31 cellular contexts compared by ENCODE assay signal in the genomic region with DNA sequence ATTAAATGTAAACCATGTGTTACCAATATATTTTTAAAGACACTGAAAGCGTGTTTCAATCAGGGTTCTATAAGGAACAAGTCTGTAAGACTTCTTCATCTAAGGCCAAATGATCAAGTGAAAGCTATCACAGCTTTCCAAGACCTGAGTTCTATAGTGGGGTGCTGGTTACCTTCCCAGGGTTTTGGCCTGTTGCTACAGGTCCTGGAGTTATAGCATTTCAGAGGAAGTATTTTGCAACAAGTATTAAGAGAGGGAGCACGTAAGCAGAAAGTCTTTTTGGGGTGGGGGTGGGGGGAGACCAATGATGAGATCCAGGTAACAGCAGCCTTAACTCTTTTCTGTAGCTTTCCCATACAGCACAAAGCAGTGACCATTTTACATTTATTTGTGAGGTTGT. TPM values are rescaled to one million over a fixed set of nuclear protein-coding genes. Genes with fewer than 3 reads are reported as not detected.
DNase-seq lines count a peak whose midpoint lies in the region; ATAC-seq, FAIRE-seq and TF ChIP-seq lines count a peak whose summit lies in the region.
"Had no signal": no experiment of that assay in that cellular context is flagged by ENCODE, and none has a peak within 500 bp of the region (broad histone marks: within the 10 kb centered on the region; RNA-seq: fewer than 3 reads in every experiment).

No MANE protein-coding gene starts in this region.

- H2AFZ ChIP-seq in GM23338: no peak overlapping the region
- H2AFZ ChIP-seq in keratinocyte (ENCODE audit: control insufficient read depth, low read length): no peak overlapping the region

- FAIRE-seq in keratinocyte (lab: Jason Lieb, UNC) (no peak), frontal cortex (lab: Jason Lieb, UNC) (no peak)
- FAIRE-seq: RCC 7860 had no signal

- H3K36me3 ChIP-seq in BLaER1 treated with 17β-estradiol and CSF1 and Interleukin-3, amounts not matched to agents 10 nM and 100 nM: peaks cover 0 to 49% (median 19%) of the 10 kb centered on the region in 11 experiments; a peak in 13 of 22 replicates
- no peaks in the 10 kb centered on the region for H3K36me3 ChIP-seq in GM23338 (ENCODE audit: insufficient read depth)
- H3K36me3 ChIP-seq in keratinocyte (ENCODE audit: control insufficient read depth in 2 of 2, extremely low read depth in 1 of 2, insufficient read depth in 2 of 2, low read length in 2 of 2): no peaks in the 10 kb centered on the region
- H3K36me3 ChIP-seq in left ventricle myocardium inferior: no peaks in the 10 kb centered on the region
- H3K36me3 ChIP-seq: tibial artery had no signal

- H3K9ac ChIP-seq in BLaER1 treated with 17β-estradiol and CSF1 and Interleukin-3, amounts not matched to agents 10 nM and 100 nM: peak overlapping the region in 8 of 11 experiments; percentile 19 to 54 (median 38); a peak in 10 of 22 replicates
- H3K9ac ChIP-seq in keratinocyte (ENCODE audit: control insufficient read depth, extremely low read depth, insufficient read depth, low read length): no peak overlapping the region

- intact Hi-C loops in activated B cell treated with CpG ODN at 0.5 μM for 24 hours (cut with micrococcal nuclease) (loop anchor here (1.0 kb wide), 1 partner anchor 8 kb away; no protein-coding TSS in a partner anchor), left ventricle myocardium inferior (cut with micrococcal nuclease) (no loop called here)

- H3K4me3 Mint-ChIP-seq in GM23338: no peak overlapping the region
- H3K4me3 Mint-ChIP-seq in activated B cell treated with CpG ODN at 0.5 μM for 24 hours: no peak overlapping the region
- H3K4me3 Mint-ChIP-seq: activated naive CD8-positive, alpha-beta T cell treated with anti-CD3 and anti-CD28 coated beads, Interleukin-2, amount 10 ng/mL, durations not matched to agents 7 days and 5 days; stimulated activated naive CD8-positive, alpha-beta T cell treated with anti-CD3 and anti-CD28 coated beads, Interleukin-15, amount 100 ng/mL, for 72 hours; T-helper 2 cell treated with Interferon-gamma antibody and Interleukin-4, amounts not matched to agents 5 μg/mL and 100 μg/mL, for 36 hours had no signal

- H3K27ac Mint-ChIP-seq in GM23338: peak overlapping the region; percentile 70
- peak overlapping the region; percentile 67 for H3K27ac Mint-ChIP-seq in activated B cell treated with CpG ODN at 0.5 μM for 24 hours
- H3K27ac Mint-ChIP-seq: activated naive CD8-positive, alpha-beta T cell treated with anti-CD3 and anti-CD28 coated beads, Interleukin-2, amount 10 ng/mL, durations not matched to agents 7 days and 5 days had no signal

- no peaks in the 10 kb centered on the region for H3K9me2 ChIP-seq in GM23338 (ENCODE audit: insufficient read depth)

- H3K9me3 Mint-ChIP-seq in GM23338: peaks cover 5% of the 10 kb centered on the region; the same call in 2 of the 3 replicates
- peaks cover 2% of the 10 kb centered on the region for H3K9me3 Mint-ChIP-seq in activated B cell treated with CpG ODN at 0.5 μM for 24 hours
- H3K9me3 Mint-ChIP-seq: stimulated activated naive CD8-positive, alpha-beta T cell treated with anti-CD3 and anti-CD28 coated beads, Interleukin-15, amount 100 ng/mL, for 72 hours had no signal

- peak overlapping the region in 10 of 11 experiments; percentile 37 to 69 (median 58); a peak in 17 of 22 replicates for H3K27ac ChIP-seq in BLaER1 treated with 17β-estradiol and CSF1 and Interleukin-3, amounts not matched to agents 10 nM and 100 nM
- H3K27ac ChIP-seq in GM23338 (ENCODE audit: low read depth) (no peak overlapping the region; the same call in 1 of the 2 replicates), keratinocyte (ENCODE audit: control insufficient read depth, insufficient read depth, low read length) (no peak overlapping the region), left ventricle myocardium inferior (replicated peaks) (no peak overlapping the region)
- H3K27ac ChIP-seq: C4-2B, tibial artery, VCaP had no signal

- H3F3A ChIP-seq in GM23338 (replicated peaks; ENCODE audit: low read depth): 0 out of 2 replicates have a peak, but pooled peaks cover 5% of the 10 kb centered on the region

- CTCF ChIA-PET in activated B cell treated with CpG ODN at 0.5 μM for 24 hours (lab: Charles Lee): interaction anchor here (1.3 kb wide), 1 partner anchor 37 kb away, joined by 3 read pairs; no protein-coding TSS in a partner anchor

- peaks cover 100% of the 10 kb centered on the region for H3K79me2 ChIP-seq in GM23338 (replicated peaks; ENCODE audit: insufficient read depth)
- no peaks in the 10 kb centered on the region for H3K79me2 ChIP-seq in keratinocyte (ENCODE audit: control insufficient read depth, insufficient read depth, low read length)

- dilution Hi-C loops in keratinocyte (cut with MboI; ENCODE audit: extremely low pct_ligation_motif_present, low sequenced_read_pairs): no loop called here

- H4K20me1 ChIP-seq in BLaER1 treated with 17β-estradiol and CSF1 and Interleukin-3, amounts not matched to agents 10 nM and 100 nM: peaks cover 0 to 62% (median 8%) of the 10 kb centered on the region in 11 experiments; a peak in 10 of 22 replicates
- H4K20me1 ChIP-seq in GM23338 (replicated peaks; ENCODE audit: insufficient read depth): peaks cover 32% of the 10 kb centered on the region
- no peaks in the 10 kb centered on the region for H4K20me1 ChIP-seq in keratinocyte (ENCODE audit: control insufficient read depth, extremely low read depth, insufficient read depth, low read length)

- peaks cover 7 to 38% (median 30%) of the 10 kb centered on the region in 11 experiments; a peak in 21 of 22 replicates for H3K9me3 ChIP-seq in BLaER1 treated with 17β-estradiol and CSF1 and Interleukin-3, amounts not matched to agents 10 nM and 100 nM (replicated peaks in 1 of 11)
- H3K9me3 ChIP-seq in keratinocyte (ENCODE audit: control insufficient read depth, low read depth, low read length): no peaks in the 10 kb centered on the region
- H3K9me3 ChIP-seq in left ventricle myocardium inferior (replicated peaks): no peaks in the 10 kb centered on the region
- H3K9me3 ChIP-seq: tibial artery had no signal

- H3K4me3 ChIP-seq in BLaER1 treated with 17β-estradiol and CSF1 and Interleukin-3, amounts not matched to agents 10 nM and 100 nM: peak overlapping the region in 2 of 10 experiments; percentile 31 to 33; a peak in 3 of 20 replicates
- H3K4me3 ChIP-seq in GM23338 (no peak overlapping the region), keratinocyte (ENCODE audit: control insufficient read depth in 2 of 3, extremely low read depth in 1 of 3, insufficient read depth in 2 of 3, low read depth in 1 of 3, low read length in 3 of 3) (no peak overlapping the region), left ventricle myocardium inferior (no peak overlapping the region)
- H3K4me3 ChIP-seq: tibial artery had no signal

- POLR2A ChIA-PET in activated B cell treated with CpG ODN at 0.5 μM for 24 hours (lab: Charles Lee): interaction anchor here (0.7 to 2.7 kb wide), 2 partner anchors 11 to 56 kb away, joined by 3 to 10 read pairs; no protein-coding TSS in a partner anchor

- H3K36me3 Mint-ChIP-seq in GM23338 (ENCODE audit: low read depth): peaks cover 47% of the 10 kb centered on the region
- peaks cover 9% of the 10 kb centered on the region for H3K36me3 Mint-ChIP-seq in activated B cell treated with CpG ODN at 0.5 μM for 24 hours (ENCODE audit: low read depth)

- peaks cover 38 to 64% (median 51%) of the 10 kb centered on the region in 10 experiments for H3K4me1 ChIP-seq in BLaER1 treated with 17β-estradiol and CSF1 and Interleukin-3, amounts not matched to agents 10 nM and 100 nM
- H3K4me1 ChIP-seq in GM23338 (ENCODE audit: insufficient read depth): peaks cover 63% of the 10 kb centered on the region
- peaks cover 8% of the 10 kb centered on the region for H3K4me1 ChIP-seq in keratinocyte (ENCODE audit: control insufficient read depth, extremely low read depth, insufficient read depth, low read length)
- H3K4me1 ChIP-seq in left ventricle myocardium inferior: peaks cover 48% of the 10 kb centered on the region

- no peaks in the 10 kb centered on the region for H3K27me3 ChIP-seq in BLaER1 treated with 17β-estradiol and CSF1 and Interleukin-3, amounts not matched to agents 10 nM and 100 nM
- H3K27me3 ChIP-seq in GM23338 (ENCODE audit: insufficient read depth) (no peaks in the 10 kb centered on the region), keratinocyte (ENCODE audit: control insufficient read depth, extremely low read depth, insufficient read depth, low read length) (no peaks in the 10 kb centered on the region), left ventricle myocardium inferior (ENCODE audit: low read depth) (no peaks in the 10 kb centered on the region)
- H3K27me3 ChIP-seq: tibial artery had no signal

- ATAC-seq in GM23338 (no peak), activated B cell treated with CpG ODN at 0.5 μM for 24 hours (ENCODE audit: low read depth) (no peak), HG03571 (IDR thresholded peaks at IDR 0.05; ENCODE audit: unreplicated experiment) (no peak)
- ATAC-seq: left ventricle myocardium superior; right cardiac atrium; stimulated activated naive CD8-positive, alpha-beta T cell treated with anti-CD3 and anti-CD28 coated beads, Interleukin-15, amount 100 ng/mL, for 72 hours had no signal

- H3K27me3 Mint-ChIP-seq in GM23338 (ENCODE audit: insufficient read depth, low read depth, poor library complexity): peaks cover 11% of the 10 kb centered on the region
- H3K27me3 Mint-ChIP-seq in activated B cell treated with CpG ODN at 0.5 μM for 24 hours: no peaks in the 10 kb centered on the region
- H3K27me3 Mint-ChIP-seq: activated naive CD8-positive, alpha-beta T cell treated with anti-CD3 and anti-CD28 coated beads, Interleukin-2, amount 10 ng/mL, durations not matched to agents 7 days and 5 days; stimulated activated naive CD8-positive, alpha-beta T cell treated with anti-CD3 and anti-CD28 coated beads, Interleukin-15, amount 100 ng/mL, for 72 hours had no signal

- no peak for TF ChIP-seq CTCF in GM23338 (conservative IDR thresholded peaks at IDR 0.05; ENCODE audit: low read depth in 2 of 2)
- TF ChIP-seq CTCF in activated B cell treated with CpG ODN at 0.5 μM for 24 hours (IDR thresholded peaks at IDR 0.05): no peak
- TF ChIP-seq CTCF in keratinocyte (optimal IDR thresholded peaks at IDR 0.05 in 1 of 3, IDR thresholded peaks at IDR 0.05 in 1 of 3, conservative IDR thresholded peaks at IDR 0.05 in 1 of 3; ENCODE audit: extremely low read depth in 1 of 3, insufficient read depth in 2 of 3, low read length in 3 of 3): no peak
- TF ChIP-seq CTCF in left ventricle myocardium inferior (IDR thresholded peaks at IDR 0.05; ENCODE audit: borderline replicate concordance): no peak

- DNase-seq in GM23338 (ENCODE audit: low spot score) (no peak), activated B cell treated with CpG ODN at 0.5 μM for 24 hours (no peak), keratinocyte (ENCODE audit: low read depth, low spot score) (no peak), frontal cortex (ENCODE audit: low spot score in 2 of 2) (no peak), left ventricle myocardium inferior (no peak)
- no peak for DNase-seq in activated CD4-positive, alpha-beta T cell treated with anti-CD3 and anti-CD28 coated beads, Interleukin-2, amount 50 U/mL, for 4 hours
- DNase-seq: ACHN; activated CD4-positive, alpha-beta T cell treated with anti-CD3 and anti-CD28 coated beads, Interleukin-2, amount 50 U/mL, for 1 hour; activated CD8-positive, alpha-beta memory T cell treated with anti-CD3 and anti-CD28 coated beads, Interleukin-2, amount 50 U/mL, for 4 hours; activated naive CD8-positive, alpha-beta T cell treated with anti-CD3 and anti-CD28 coated beads, Interleukin-2, amount 10 ng/mL, durations not matched to agents 7 days and 5 days; cerebellar nuclear complex; effector CD4-positive, alpha-beta T cell; EL; erythroblast; foreskin fibroblast; KBM-7; left ventricle myocardium superior; midbrain; NCI-H1436; NCI-H524 treated with DMSO at 0.1 percent for 48 hours; right cardiac atrium; stimulated activated CD4-positive, alpha-beta T cell treated with anti-CD3 and anti-CD28 coated beads, Interleukin-12 subunit alpha, Interleukin-12 subunit beta, amount 100 ng/mL, for 4 hours; stimulated activated CD4-positive, alpha-beta T cell treated with anti-CD3 and anti-CD28 coated beads, Interleukin-4, amount 100 ng/mL, for 4 hours; stimulated activated naive CD8-positive, alpha-beta T cell treated with anti-CD3 and anti-CD28 coated beads, Interleukin-15, amount 100 ng/mL, for 72 hours; tibial artery had no signal

- H3K4me2 ChIP-seq in BLaER1 treated with 17β-estradiol and CSF1 and Interleukin-3, amounts not matched to agents 10 nM and 100 nM: peak overlapping the region; percentile 67 to 91 (median 86)
- H3K4me2 ChIP-seq in GM23338 (no peak overlapping the region; the same call in 1 of the 2 replicates), keratinocyte (ENCODE audit: control insufficient read depth, extremely low read depth, insufficient read depth, low read depth, low read length) (peak overlapping the region; percentile 25)

- H3K9me1 ChIP-seq in keratinocyte (ENCODE audit: control insufficient read depth, extremely low read depth, insufficient read depth, low read length): no peaks in the 10 kb centered on the region

- H3K4me1 Mint-ChIP-seq in GM23338: peaks cover 60% of the 10 kb centered on the region
- H3K4me1 Mint-ChIP-seq in activated B cell treated with CpG ODN at 0.5 μM for 24 hours: peaks cover 69% of the 10 kb centered on the region

RNA-seq across cellular contexts. Expression of a gene that starts 43.8 kb away (rescaled TPM):
- total RNA-seq in GM23338 (2014; rRNA removed; shearing (Covaris generic)): 149 and 167 TPM in 2 replicates
- polyA plus RNA-seq in GM23338 (2016; fragmentation: Nextera tagmentation; extraction: Ambion mirVana) (88.3 and 98.9 TPM in 2 replicates), keratinocyte (10.1 to 10.6 TPM (median 10.2 TPM) in 3 replicates)
- total RNA-seq in activated B cell treated with CpG ODN at 0.5 μM for 24 hours (88.2 and 106 TPM in 2 replicates), frontal cortex (24.1 TPM), left ventricle myocardium inferior (120 TPM)
- polyA plus RNA-seq in keratinocyte (2011; ENCODE audit: low read depth): 5.7 TPM
- polyA plus RNA-seq in keratinocyte (2011; cell fraction: cytosol; rRNA removed): 11.2 and 11.5 TPM in 2 replicates
- polyA plus RNA-seq in keratinocyte (2011; cell fraction: nucleus; rRNA removed): 10.5 and 13.4 TPM in 2 replicates
- 8.1 and 9.7 TPM in 2 replicates for polyA plus RNA-seq in keratinocyte (2012; ENCODE audit: low replicate concordance)
- polyA minus RNA-seq in keratinocyte: 27.5 to 28.6 TPM (median 28.3 TPM) in 3 replicates
- polyA minus RNA-seq in keratinocyte (2011; cell fraction: cytosol; rRNA and poly(A)+ RNA removed): 14.6 TPM
- polyA minus RNA-seq in keratinocyte (2011; cell fraction: nucleus; rRNA and poly(A)+ RNA removed): 29.0 and 31.9 TPM in 2 replicates

Comparison
In these comparisons a context has a peak if more than half of its experiments do, and no peak if none do; other contexts are left out.
1. H3K27ac ChIP-seq: peak in BLaER1 treated with 17β-estradiol and CSF1 and Interleukin-3, amounts not matched to agents 10 nM and 100 nM (10 of 11); none in GM23338 (single experiment), keratinocyte (single experiment) and left ventricle myocardium inferior (single experiment).